Comparison of ENCODE assay signal across 13 cellular contexts in genomic region chr3:187974857-187975257, GRCh38.
DNase-seq lines count a peak whose midpoint lies in the region; ATAC-seq and TF ChIP-seq lines count a peak whose summit lies in the region.
"Had no signal": no experiment of that assay in that cellular context is flagged by ENCODE, and none has a peak within 500 bp of the region (broad histone marks: within the 10 kb centered on the region; RNA-seq: fewer than 3 reads in every experiment).

No MANE protein-coding gene starts in this region.

- no peaks in the 10 kb centered on the region for H4K20me1 ChIP-seq in neural cell (ENCODE audit: insufficient read depth)

- peaks cover 3% of the 10 kb centered on the region for H3K9me3 ChIP-seq in neural cell (ENCODE audit: low read length)

- ATAC-seq in activated naive CD8-positive, alpha-beta T cell treated with anti-CD3 and anti-CD28 coated beads, Interleukin-2, amount 50 U/mL, for 24 hours, result peak; percentile 35

- peak overlapping the region; percentile 64 for H3K4me3 Mint-ChIP-seq in activated naive CD8-positive, alpha-beta T cell treated with anti-CD3 and anti-CD28 coated beads, Interleukin-2, amount 50 U/mL, for 24 hours
- H3K4me3 Mint-ChIP-seq in progenitor cell of endocrine pancreas (ENCODE audit: low read depth), result no peak overlapping the region
- H3K4me3 Mint-ChIP-seq: brain had no signal

- TF ChIP-seq CTCF in GM06990 (IDR thresholded peaks at IDR 0.05; ENCODE audit: insufficient read depth, low read length, poor library complexity, severe bottlenecking) (peak; percentile 27), LNCAP (IDR thresholded peaks at IDR 0.05) (peak; percentile 22; the same call in 1 of the 2 replicates), neural cell (IDR thresholded peaks at IDR 0.05; ENCODE audit: poor library complexity, severe bottlenecking) (peak; percentile 11), progenitor cell of endocrine pancreas (IDR thresholded peaks at IDR 0.05; ENCODE audit: unreplicated experiment) (no peak)

- H3K4me1 Mint-ChIP-seq in activated naive CD8-positive, alpha-beta T cell treated with anti-CD3 and anti-CD28 coated beads, Interleukin-2, amount 50 U/mL, for 24 hours, result peaks cover 65% of the 10 kb centered on the region
- no peaks in the 10 kb centered on the region for H3K4me1 Mint-ChIP-seq in progenitor cell of endocrine pancreas (ENCODE audit: low read depth)
- H3K4me1 Mint-ChIP-seq: brain had no signal

- H3K36me3 Mint-ChIP-seq in activated naive CD8-positive, alpha-beta T cell treated with anti-CD3 and anti-CD28 coated beads, Interleukin-2, amount 50 U/mL, for 24 hours (ENCODE audit: low read depth), result peaks cover 2% of the 10 kb centered on the region
- no peaks in the 10 kb centered on the region for H3K36me3 Mint-ChIP-seq in progenitor cell of endocrine pancreas (ENCODE audit: insufficient read depth)
- H3K36me3 Mint-ChIP-seq: brain had no signal

- TF ChIP-seq RAD21 in neural cell (conservative IDR thresholded peaks at IDR 0.05), result no peak

- no peak overlapping the region for H3K4me3 ChIP-seq in GM06990 (replicated peaks; ENCODE audit: low read depth, low read length)
- no peak overlapping the region for H3K4me3 ChIP-seq in neural cell (ENCODE audit: low read length)
- H3K4me3 ChIP-seq: lung, sigmoid colon had no signal

- H3K9ac ChIP-seq in neural cell (ENCODE audit: low read length), result no peak overlapping the region

- H3K9me3 Mint-ChIP-seq in activated naive CD8-positive, alpha-beta T cell treated with anti-CD3 and anti-CD28 coated beads, Interleukin-2, amount 50 U/mL, for 24 hours, result peaks cover 7% of the 10 kb centered on the region
- peaks cover 3% of the 10 kb centered on the region for H3K9me3 Mint-ChIP-seq in progenitor cell of endocrine pancreas (ENCODE audit: low read depth)

- no peaks in the 10 kb centered on the region for H3K27me3 Mint-ChIP-seq in activated naive CD8-positive, alpha-beta T cell treated with anti-CD3 and anti-CD28 coated beads, Interleukin-2, amount 50 U/mL, for 24 hours
- H3K27me3 Mint-ChIP-seq in progenitor cell of endocrine pancreas, result peaks cover 14% of the 10 kb centered on the region
- H3K27me3 Mint-ChIP-seq: brain had no signal

- no peak overlapping the region for H3K27ac ChIP-seq in neural cell (ENCODE audit: low read length)
- H3K27ac ChIP-seq: sigmoid colon had no signal

- DNase-seq in GM06990 (ENCODE audit: extremely low read depth, insufficient read length) (no peak), HuH-7.5 (ENCODE audit: low spot score) (no peak), NCI-H1694 (lab: John Stamatoyannopoulos, UW) (no peak), progenitor cell of endocrine pancreas (ENCODE audit: low spot score, unreplicated experiment) (no peak), NCI-H748 treated with DMSO at 0.1 percent for 48 hours (lab: John Stamatoyannopoulos, UW) (no peak)
- DNase-seq in activated naive CD8-positive, alpha-beta T cell treated with anti-CD3 and anti-CD28 coated beads, Interleukin-2, amount 50 U/mL, for 24 hours, result no peak
- DNase-seq: GDM1, KBM-7, sigmoid colon had no signal

- H3K36me3 ChIP-seq in GM06990 (ENCODE audit: control insufficient read depth, insufficient read depth, low read length) (no peaks in the 10 kb centered on the region), neural cell (ENCODE audit: insufficient read depth, low read length) (no peaks in the 10 kb centered on the region)
- H3K36me3 ChIP-seq: sigmoid colon had no signal

- no peaks in the 10 kb centered on the region for H3K79me2 ChIP-seq in neural cell (replicated peaks; ENCODE audit: insufficient read depth, low read length)

- no peaks in the 10 kb centered on the region for H3K9me2 ChIP-seq in neural cell (ENCODE audit: insufficient read depth, low read length)

- no peak overlapping the region for H3K4me2 ChIP-seq in neural cell (ENCODE audit: low read length)

- peak overlapping the region; percentile 94 for H3K27ac Mint-ChIP-seq in activated naive CD8-positive, alpha-beta T cell treated with anti-CD3 and anti-CD28 coated beads, Interleukin-2, amount 50 U/mL, for 24 hours
- no peak overlapping the region for H3K27ac Mint-ChIP-seq in progenitor cell of endocrine pancreas
- H3K27ac Mint-ChIP-seq: brain had no signal

- TF ChIP-seq EP300 in neural cell (conservative IDR thresholded peaks at IDR 0.05; ENCODE audit: poor library complexity, severe bottlenecking), result no peak

- no peaks in the 10 kb centered on the region for H3K27me3 ChIP-seq in GM06990 (replicated peaks; ENCODE audit: control insufficient read depth, insufficient read depth, low read length)
- no peaks in the 10 kb centered on the region for H3K27me3 ChIP-seq in neural cell (ENCODE audit: insufficient read depth, low read depth, low read length)
- H3K27me3 ChIP-seq: sigmoid colon had no signal

- H3F3A ChIP-seq in neural cell (ENCODE audit: insufficient read depth, low read length, poor library complexity, severe bottlenecking), result no peaks in the 10 kb centered on the region

- no peak overlapping the region for H2AFZ ChIP-seq in neural cell (ENCODE audit: low read depth, low read length)

TF ChIP-seq in neural cell, 6 proteins besides CTCF, POLR2A, EP300 and RAD21:
- TF ChIP-seq REST (IDR thresholded peaks at IDR 0.05; ENCODE audit: borderline replicate concordance) (no peak), EZH2 (IDR thresholded peaks at IDR 0.05; ENCODE audit: borderline replicate concordance, insufficient read depth, low read length, poor library complexity, severe bottlenecking) (no peak), POLR2AphosphoS5 (IDR thresholded peaks at IDR 0.05) (no peak), MXI1 (conservative IDR thresholded peaks at IDR 0.05; ENCODE audit: poor library complexity, severe bottlenecking) (no peak), TAF1 (IDR thresholded peaks at IDR 0.05; ENCODE audit: low read depth) (no peak)
TF ChIP-seq in neural cell: peak in this region for 0.
